8 cellular contexts compared by ENCODE assay signal in genomic region chr19:1266818-1267440, GRCh38. TPM values are rescaled to one million over a fixed set of nuclear protein-coding genes. Genes with fewer than 3 reads are reported as not detected.
A peak's percentile ranks its signal among the peaks of the same experiment; 100 is the strongest.
DNase-seq lines count a peak whose midpoint lies in the region; ATAC-seq, FAIRE-seq and TF ChIP-seq lines count a peak whose summit lies in the region.

No MANE protein-coding gene starts in this region.

- DNase-seq in AG09319 (ENCODE audit: extremely low read depth, low read depth): no peak
- DNase-seq in HT-29 (ENCODE audit: low spot score): peak; percentile 60
- peak; percentile 36 for DNase-seq in T-helper 22 cell (ENCODE audit: low read depth)
- no peak for DNase-seq in brain microvascular endothelial cell
- peak; percentile 80 to 83 (median 82) for DNase-seq in immature natural killer cell
- DNase-seq in small intestine: peak; percentile 66
- no peak for DNase-seq in Ammon's horn (ENCODE audit: low spot score)

- H3K4me1 ChIP-seq in small intestine (ENCODE audit: control insufficient read depth in 2 of 2, insufficient read depth in 1 of 2, low read depth in 1 of 2, low read length in 1 of 2): peaks cover 4 to 19% of the 10 kb centered on the region in 2 donors

- peak overlapping the region; percentile 18 for H3K27ac ChIP-seq in brain microvascular endothelial cell
- H3K27ac ChIP-seq in small intestine (ENCODE audit: low read depth in 1 of 2, low read length in 1 of 2): peak overlapping the region; percentile 86 to 90

- TF ChIP-seq CTCF in AG09319 (IDR thresholded peaks at IDR 0.05; ENCODE audit: low read depth, low read length) (peak; percentile 64), brain microvascular endothelial cell (IDR thresholded peaks at IDR 0.05; ENCODE audit: low read depth, low read length, missing control alignments) (peak; percentile 72)

- no peaks in the 10 kb centered on the region for H3K9me3 ChIP-seq in small intestine (ENCODE audit: control insufficient read depth, low read depth)

- no peaks in the 10 kb centered on the region for H3K9me3 Mint-ChIP-seq in immature natural killer cell

- no peak for FAIRE-seq in small intestine (lab: Jason Lieb, UNC)

- WGBS in small intestine, 3 donors: 1% methylated on average over 43 to 73 of the region's 73 CpGs

- in situ Hi-C loops in brain microvascular endothelial cell (cut with HindIII; ENCODE audit: low pct_ligation_motif_present, low sequenced_read_pairs): no loop called here

- peaks cover 29 to 38% (median 29%) of the 10 kb centered on the region in 3 donors for H3K27me3 Mint-ChIP-seq in immature natural killer cell (ENCODE audit: low read depth in 3 of 3)

- peaks cover 57 to 67% of the 10 kb centered on the region in 2 donors for H3K4me1 Mint-ChIP-seq in immature natural killer cell

- peaks cover 3 to 18% (median 3%) of the 10 kb centered on the region in 3 donors for H3K36me3 Mint-ChIP-seq in immature natural killer cell

- no peaks in the 10 kb centered on the region for H3K27me3 ChIP-seq in brain microvascular endothelial cell (replicated peaks)
- H3K27me3 ChIP-seq in small intestine (ENCODE audit: control insufficient read depth in 2 of 2, insufficient read depth in 2 of 2, low read length in 2 of 2): no peaks in the 10 kb centered on the region

- H3K4me3 Mint-ChIP-seq in immature natural killer cell: peak overlapping the region; percentile 67 to 76 (median 71)

- H3K4me3 ChIP-seq in brain microvascular endothelial cell (ENCODE audit: low read depth, low read length) (peak overlapping the region; percentile 46), small intestine (ENCODE audit: low read depth in 1 of 2, low read length in 2 of 2) (peak overlapping the region in 1 of 2 donors; percentile 55)

- H3K36me3 ChIP-seq in brain microvascular endothelial cell (replicated peaks) (peaks cover 13% of the 10 kb centered on the region), small intestine (ENCODE audit: control insufficient read depth in 2 of 2, insufficient read depth in 2 of 2, low read length in 2 of 2) (peaks cover 3 to 4% of the 10 kb centered on the region in 2 donors)

- H3K27ac Mint-ChIP-seq in immature natural killer cell: peak overlapping the region; percentile 64 to 97 (median 88)

- ATAC-seq in GM18907 (IDR thresholded peaks at IDR 0.05; ENCODE audit: unreplicated experiment): peak; percentile 15

RNA-seq across cellular contexts. Expression of gene CIRBP, which starts 2.2 kb away (rescaled TPM):
- 72.3 and 72.7 TPM in 2 replicates for total RNA-seq in HT-29 (2014; rRNA removed; shearing (Covaris generic))
- polyA plus RNA-seq in immature natural killer cell (100 to 1,000 TPM; 146 to 246 (median 197) TPM), small intestine (100 to 1,000 TPM; 250 to 377 (median 368) TPM)

RNA-seq across cellular contexts. Expression of gene FAM174C, which starts 8.4 kb away (rescaled TPM):
- 156 and 183 TPM in 2 replicates for total RNA-seq in HT-29 (2014; rRNA removed; shearing (Covaris generic))
- polyA plus RNA-seq in immature natural killer cell (10 to 100 TPM; 50.5 to 98.4 (median 86.9) TPM), small intestine (100 to 1,000 TPM in 1 of 3 donors, 10 to 100 TPM in 2; 80.6 to 118 (median 84.1) TPM)

RNA-seq across cellular contexts. Expression of gene MIDN, which starts 18.5 kb away (rescaled TPM):
- total RNA-seq in HT-29 (2014; rRNA removed; shearing (Covaris generic)): 32.5 and 38.6 TPM in 2 replicates
- polyA plus RNA-seq in immature natural killer cell (10 to 100 TPM in 2 of 3 donors, 1 to 10 TPM in 1; 4.9 to 16.0 (median 10.8) TPM), small intestine (10 to 100 TPM; 28.1 to 35.4 (median 30.6) TPM)

RNA-seq across cellular contexts. Expression of gene EFNA2, which starts 18.7 kb away (rescaled TPM):
- 43.6 and 48.5 TPM in 2 replicates for total RNA-seq in HT-29 (2014; rRNA removed; shearing (Covaris generic))
- polyA plus RNA-seq in immature natural killer cell (not detected), small intestine (10 to 100 TPM; 17.7 to 31.3 (median 27.9) TPM)

RNA-seq across cellular contexts. Expression of gene ATP5F1D, which starts 25.4 kb away (rescaled TPM):
- total RNA-seq in HT-29 (2014; rRNA removed; shearing (Covaris generic)): 142 and 159 TPM in 2 replicates
- polyA plus RNA-seq in immature natural killer cell (100 to 1,000 TPM; 145 to 310 (median 303) TPM), small intestine (100 to 1,000 TPM; 310 to 823 (median 675) TPM)

Comparison
In these comparisons a context has a peak if more than half of its experiments do, and no peak if none do; other contexts are left out.
1. DNase-seq: peak in HT-29 (single experiment), T-helper 22 cell (single experiment), immature natural killer cell (3 of 3) and small intestine (single experiment); none in AG09319 (single experiment), brain microvascular endothelial cell (single experiment) and Ammon's horn (single experiment).